ENCODE assay signal across 10 cellular contexts in the genomic region with DNA sequence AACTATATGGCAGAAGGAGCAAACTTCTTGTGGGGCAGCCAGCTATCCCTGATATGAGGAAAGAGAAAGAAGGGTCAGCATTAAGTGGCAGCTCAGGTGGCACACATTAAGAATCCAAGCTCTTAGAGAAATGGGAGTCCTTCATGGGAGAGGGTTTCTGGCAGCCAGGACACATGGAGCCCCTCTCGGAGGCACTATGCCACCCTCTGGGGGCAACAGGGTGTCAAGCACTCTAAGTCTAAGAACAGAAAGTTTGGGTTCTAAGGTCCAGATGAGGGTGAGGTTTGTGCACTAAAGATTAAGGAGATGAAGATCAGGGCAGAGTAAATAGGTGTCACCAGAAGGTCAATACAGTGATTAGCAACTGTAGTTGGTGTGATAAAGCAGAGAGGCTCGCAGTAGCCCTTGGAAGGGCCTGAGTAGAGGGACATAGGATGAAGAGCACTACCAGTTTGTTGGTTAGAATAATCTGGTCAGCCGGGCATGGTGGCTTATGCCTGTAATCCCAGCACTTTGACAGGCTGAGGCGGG.
DNase-seq lines count a peak whose midpoint lies in the region; ATAC-seq and TF ChIP-seq lines count a peak whose summit lies in the region.
"Had no signal": no experiment of that assay in that cellular context is flagged by ENCODE, and none has a peak within 500 bp of the region (broad histone marks: within the 10 kb centered on the region; RNA-seq: fewer than 3 reads in every experiment).

No MANE protein-coding gene starts in this region.

- peaks cover 74 to 94% (median 85%) of the 10 kb centered on the region in 10 experiments for H3K4me1 ChIP-seq in BLaER1 treated with 17β-estradiol and CSF1 and Interleukin-3, amounts not matched to agents 10 nM and 100 nM
- H3K4me1 ChIP-seq in CD8-positive, alpha-beta memory T cell (ENCODE audit: insufficient read depth, low read length): peaks cover 59% of the 10 kb centered on the region
- peaks cover 21% of the 10 kb centered on the region for H3K4me1 ChIP-seq in endodermal cell (ENCODE audit: control insufficient read depth, insufficient read depth, low read length)
- H3K4me1 ChIP-seq in tibial nerve: peaks cover 0 to 8% (median 3%) of the 10 kb centered on the region in 4 donors
- H3K4me1 ChIP-seq: suprapubic skin had no signal

- no peaks in the 10 kb centered on the region for H3K9me2 ChIP-seq in SU-DHL-6 (replicated peaks; ENCODE audit: insufficient read depth, low read length)

- no peak overlapping the region for H2AFZ ChIP-seq in SU-DHL-6 (ENCODE audit: low read depth, low read length, severe bottlenecking)

- peaks cover 63 to 84% (median 82%) of the 10 kb centered on the region in 3 donors for H3K4me1 Mint-ChIP-seq in CD8-positive, alpha-beta memory T cell
- H3K4me1 Mint-ChIP-seq in endodermal cell: peaks cover 56% of the 10 kb centered on the region

- POLR2A ChIA-PET in CD8-positive, alpha-beta memory T cell (lab: Charles Lee): no interaction called here

- H4K20me1 ChIP-seq in BLaER1 treated with 17β-estradiol and CSF1 and Interleukin-3, amounts not matched to agents 10 nM and 100 nM: peaks cover 0 to 99% (median 69%) of the 10 kb centered on the region in 11 experiments; a peak in 16 of 22 replicates
- H4K20me1 ChIP-seq in SU-DHL-6 (ENCODE audit: low read depth, low read length): no peaks in the 10 kb centered on the region

- H3K79me2 ChIP-seq in SU-DHL-6 (ENCODE audit: insufficient read depth, low read length): peaks cover 80% of the 10 kb centered on the region

- TF ChIP-seq CTCF in SU-DHL-6 (IDR thresholded peaks at IDR 0.05; ENCODE audit: insufficient read depth, low read length, poor library complexity, severe bottlenecking): peak; percentile 27
- TF ChIP-seq CTCF in endodermal cell (conservative IDR thresholded peaks at IDR 0.05): peak; percentile 64
- no peak for TF ChIP-seq CTCF in tibial nerve (IDR thresholded peaks at IDR 0.05)

- CTCF ChIA-PET in CD8-positive, alpha-beta memory T cell (lab: Charles Lee): interaction anchor here (1.6 kb wide), 1 partner anchor 13 kb away, joined by 3 read pairs; no protein-coding TSS in a partner anchor

- H3K4me2 ChIP-seq in BLaER1 treated with 17β-estradiol and CSF1 and Interleukin-3, amounts not matched to agents 10 nM and 100 nM: peak overlapping the region; percentile 11 to 79 (median 57); a peak in 17 of 22 replicates
- peak overlapping the region; percentile 95 for H3K4me2 ChIP-seq in SU-DHL-6 (ENCODE audit: low read depth, low read length, poor library complexity, severe bottlenecking)

- peak overlapping the region in 4 of 7 donors; percentile 4 to 27 (median 14) for H3K4me3 Mint-ChIP-seq in CD8-positive, alpha-beta memory T cell
- no peak overlapping the region for H3K4me3 Mint-ChIP-seq in endodermal cell

- peaks cover 83% of the 10 kb centered on the region for H3F3A ChIP-seq in SU-DHL-6 (ENCODE audit: insufficient read depth)

- no peaks in the 10 kb centered on the region for H3K9me3 Mint-ChIP-seq in CD8-positive, alpha-beta memory T cell
- no peaks in the 10 kb centered on the region for H3K9me3 Mint-ChIP-seq in endodermal cell

- no peak overlapping the region for H3K9ac ChIP-seq in BLaER1 treated with 17β-estradiol and CSF1 and Interleukin-3, amounts not matched to agents 10 nM and 100 nM
- H3K9ac ChIP-seq in SU-DHL-6 (ENCODE audit: low read length) (peak overlapping the region; percentile 79), endodermal cell (ENCODE audit: extremely low read depth, low read length, poor library complexity, severe bottlenecking) (no peak overlapping the region)

- H3K36me3 ChIP-seq in BLaER1 treated with 17β-estradiol and CSF1 and Interleukin-3, amounts not matched to agents 10 nM and 100 nM: peaks cover 0 to 36% (median 23%) of the 10 kb centered on the region in 11 experiments; a peak in 18 of 22 replicates
- H3K36me3 ChIP-seq in CD8-positive, alpha-beta memory T cell (ENCODE audit: insufficient read depth, low read length): peaks cover 4% of the 10 kb centered on the region
- H3K36me3 ChIP-seq in SU-DHL-6 (ENCODE audit: low read length) (peaks cover 13% of the 10 kb centered on the region), endodermal cell (ENCODE audit: control insufficient read depth, insufficient read depth, low read length) (peaks cover 13% of the 10 kb centered on the region), tibial nerve (no peaks in the 10 kb centered on the region)
- H3K36me3 ChIP-seq: suprapubic skin had no signal

- TF ChIP-seq POLR2A in tibial nerve (IDR thresholded peaks at IDR 0.05): no peak

- no peak overlapping the region for H3K4me3 ChIP-seq in BLaER1 treated with 17β-estradiol and CSF1 and Interleukin-3, amounts not matched to agents 10 nM and 100 nM
- no peak overlapping the region for H3K4me3 ChIP-seq in CD8-positive, alpha-beta memory T cell (ENCODE audit: low read length)
- no peak overlapping the region for H3K4me3 ChIP-seq in SU-DHL-6 (ENCODE audit: insufficient read depth, low read length, poor library complexity, severe bottlenecking)
- no peak overlapping the region for H3K4me3 ChIP-seq in endodermal cell (ENCODE audit: low read length)
- H3K4me3 ChIP-seq in tibial nerve: no peak overlapping the region
- H3K4me3 ChIP-seq: suprapubic skin had no signal

- H3K27ac ChIP-seq in BLaER1 treated with 17β-estradiol and CSF1 and Interleukin-3, amounts not matched to agents 10 nM and 100 nM: no peak overlapping the region
- no peak overlapping the region for H3K27ac ChIP-seq in CD8-positive, alpha-beta memory T cell (ENCODE audit: low read depth, low read length)
- H3K27ac ChIP-seq in SU-DHL-6 (ENCODE audit: low read depth, low read length): peak overlapping the region; percentile 100
- no peak overlapping the region for H3K27ac ChIP-seq in endodermal cell (ENCODE audit: low read depth, low read length)
- H3K27ac ChIP-seq in tibial nerve: no peak overlapping the region
- H3K27ac ChIP-seq: suprapubic skin had no signal

- peak overlapping the region; percentile 25 to 85 (median 65) for H3K27ac Mint-ChIP-seq in CD8-positive, alpha-beta memory T cell
- peak overlapping the region; percentile 32 for H3K27ac Mint-ChIP-seq in endodermal cell

- peaks cover 2 to 55% (median 3%) of the 10 kb centered on the region in 3 donors for H3K36me3 Mint-ChIP-seq in CD8-positive, alpha-beta memory T cell
- peaks cover 37% of the 10 kb centered on the region for H3K36me3 Mint-ChIP-seq in endodermal cell (ENCODE audit: low read depth)

- no peaks in the 10 kb centered on the region for H3K27me3 Mint-ChIP-seq in CD8-positive, alpha-beta memory T cell
- no peaks in the 10 kb centered on the region for H3K27me3 Mint-ChIP-seq in endodermal cell (ENCODE audit: insufficient read depth)

- no peak for DNase-seq in CD8-positive, alpha-beta memory T cell
- DNase-seq in endodermal cell (peak; percentile 70), NCI-H526 (lab: John Stamatoyannopoulos, UW) (no peak), tibial nerve (ENCODE audit: low spot score in 2 of 2) (no peak)
- DNase-seq: Kasumi-1, NCI-H2171 had no signal

- TF ChIP-seq EP300 in tibial nerve (IDR thresholded peaks at IDR 0.05): no peak

- WGBS in endodermal cell (ENCODE audit: insufficient coverage in 1 of 2, insufficient read length in 1 of 2), 2 experiments: 76 to 85% methylated on average over 4 of the region's 4 CpGs
- WGBS in tibial nerve, 2 donors: 84 to 92% methylated on average over 4 of the region's 4 CpGs

- peaks cover 0 to 10% (median 6%) of the 10 kb centered on the region in 11 experiments; a peak in 15 of 22 replicates for H3K9me3 ChIP-seq in BLaER1 treated with 17β-estradiol and CSF1 and Interleukin-3, amounts not matched to agents 10 nM and 100 nM (replicated peaks in 1 of 11)
- H3K9me3 ChIP-seq in CD8-positive, alpha-beta memory T cell (ENCODE audit: low read length): no peaks in the 10 kb centered on the region
- H3K9me3 ChIP-seq in SU-DHL-6 (ENCODE audit: insufficient read depth, low read length) (no peaks in the 10 kb centered on the region), endodermal cell (ENCODE audit: control insufficient read depth, low read length) (no peaks in the 10 kb centered on the region), tibial nerve (peaks cover 0 to 2% (median 0%) of the 10 kb centered on the region in 4 donors)
- H3K9me3 ChIP-seq: suprapubic skin had no signal

- no peaks in the 10 kb centered on the region for H3K27me3 ChIP-seq in BLaER1 treated with 17β-estradiol and CSF1 and Interleukin-3, amounts not matched to agents 10 nM and 100 nM
- H3K27me3 ChIP-seq in CD8-positive, alpha-beta memory T cell (ENCODE audit: insufficient read depth, low read length, poor library complexity, severe bottlenecking): no peaks in the 10 kb centered on the region
- H3K27me3 ChIP-seq in SU-DHL-6 (ENCODE audit: low read length): no peaks in the 10 kb centered on the region
- no peaks in the 10 kb centered on the region for H3K27me3 ChIP-seq in endodermal cell (ENCODE audit: control insufficient read depth, insufficient read depth, low read length, poor library complexity, severe bottlenecking)
- no peaks in the 10 kb centered on the region for H3K27me3 ChIP-seq in tibial nerve
- H3K27me3 ChIP-seq: suprapubic skin had no signal

- ATAC-seq in HG03342 (IDR thresholded peaks at IDR 0.05; ENCODE audit: unreplicated experiment): no peak

Comparison
In these comparisons a context has a peak if more than half of its experiments do, and no peak if none do; other contexts are left out.
1. CTCF ChIP-seq: peak in SU-DHL-6 (single experiment) and endodermal cell (single experiment); none in tibial nerve (0 of 5).